In the genomic region with DNA sequence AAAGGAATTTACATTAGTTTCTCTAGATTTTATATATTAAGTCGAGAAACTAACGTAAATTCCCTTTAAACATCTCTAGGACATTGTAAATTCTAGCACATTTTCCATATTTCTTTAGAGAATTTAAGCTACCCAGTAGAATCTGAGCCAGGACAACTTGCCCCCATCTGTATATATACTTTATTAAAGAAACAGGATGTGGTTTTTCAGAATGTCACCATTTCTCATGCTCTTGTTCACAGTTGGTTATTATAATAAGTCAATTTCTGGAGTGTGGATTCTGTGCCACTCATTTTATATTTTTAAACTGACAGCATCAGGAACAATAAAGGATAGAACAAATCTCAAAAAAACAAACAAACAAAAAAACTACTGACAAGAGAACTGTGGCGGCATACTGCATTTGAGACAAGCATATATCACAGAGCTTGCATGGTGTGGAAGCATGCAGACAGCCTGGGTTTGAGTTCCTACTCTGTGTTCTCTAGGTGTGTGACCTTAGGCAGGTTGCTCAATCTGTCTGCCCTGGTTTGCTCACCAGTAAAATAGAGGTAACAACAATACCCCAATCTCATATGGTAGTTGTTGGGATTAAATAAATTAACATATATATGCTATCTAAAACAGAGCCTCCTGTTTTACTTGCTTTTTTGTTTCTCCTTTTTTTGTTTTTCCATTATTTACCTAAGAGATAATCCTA, we compare ENCODE assay signal across 14 cellular contexts.
A peak's percentile ranks its signal among the peaks of the same experiment; 100 is the strongest.
DNase-seq lines count a peak whose midpoint lies in the region; ATAC-seq and TF ChIP-seq lines count a peak whose summit lies in the region.
"Had no signal": no experiment of that assay in that cellular context is flagged by ENCODE, and none has a peak within 500 bp of the region (broad histone marks: within the 10 kb centered on the region; RNA-seq: fewer than 3 reads in every experiment).

No MANE protein-coding gene starts in this region.

- H2AFZ ChIP-seq in OCI-LY7 (ENCODE audit: low read length), result no peak overlapping the region

- H3K4me2 ChIP-seq in OCI-LY7 (ENCODE audit: low read length), result no peak overlapping the region

- H3K9me3 ChIP-seq in OCI-LY7 (ENCODE audit: low read length) (no peaks in the 10 kb centered on the region), Peyer's patch (no peaks in the 10 kb centered on the region)
- H3K9me3 ChIP-seq: gastroesophageal sphincter had no signal

- H3K4me1 ChIP-seq in OCI-LY7 (ENCODE audit: insufficient read depth, low read length, poor library complexity, severe bottlenecking) (peaks cover 11% of the 10 kb centered on the region), Peyer's patch (no peaks in the 10 kb centered on the region)

- no peak for TF ChIP-seq POLR2A in Peyer's patch (IDR thresholded peaks at IDR 0.05)

- DNase-seq in GM12865 (ENCODE audit: low read depth) (peak; percentile 10), OCI-LY7 (ENCODE audit: low spot score) (peak; percentile 13), left lobe of liver (ENCODE audit: low spot score) (no peak), Peyer's patch (no peak), T1000 (lab: John Stamatoyannopoulos, UW) (no peak), cortex of kidney (lab: John Stamatoyannopoulos, UW) (no peak)
- DNase-seq: activated CD4-positive, CD25-positive, alpha-beta regulatory T cell; activated naive CD4-positive, alpha-beta T cell treated with Interleukin-2 at 50 U/mL for 16 hours; Kasumi-1; NCI-H2227 treated with DMSO at 0.1 percent for 48 hours; Right ventricle myocardium superior had no signal

- no peaks in the 10 kb centered on the region for H4K20me1 ChIP-seq in OCI-LY7 (ENCODE audit: insufficient read depth, low read length)

- intact Hi-C loops in OCI-LY7 (cut with micrococcal nuclease; ENCODE audit: unreplicated experiment), result no loop called here

- no peak overlapping the region for H3K4me3 ChIP-seq in GM12865 (ENCODE audit: low read depth, low read length)
- H3K4me3 ChIP-seq in OCI-LY7 (ENCODE audit: low read depth, low read length, poor library complexity, severe bottlenecking), result no peak overlapping the region
- no peak overlapping the region for H3K4me3 ChIP-seq in Peyer's patch
- H3K4me3 ChIP-seq: gastroesophageal sphincter had no signal

- BruUV-seq in OCI-LY7 (replicated peaks; lab: Mats Ljungman, UMichigan), result no TSS peak

- no peaks in the 10 kb centered on the region for H3K27me3 ChIP-seq in Peyer's patch
- H3K27me3 ChIP-seq: gastroesophageal sphincter had no signal

- TF ChIP-seq CTCF in GM12865 (IDR thresholded peaks at IDR 0.05; ENCODE audit: insufficient read depth, low read depth, low read length, missing control alignments) (no peak), OCI-LY7 (conservative IDR thresholded peaks at IDR 0.05; ENCODE audit: low read length) (no peak), Peyer's patch (IDR thresholded peaks at IDR 0.05) (no peak)

- POLR2A ChIA-PET in OCI-LY7 (lab: Charles Lee), result interaction anchor here (0.5 to 0.6 kb wide), 2 partner anchors 24 to 967 kb away, joined by 3 read pairs; no protein-coding TSS in a partner anchor

- no peaks in the 10 kb centered on the region for H3K9me2 ChIP-seq in OCI-LY7 (ENCODE audit: insufficient read depth, low read length)

- H3K36me3 ChIP-seq in OCI-LY7 (ENCODE audit: insufficient read depth, low read length), result peaks cover 93% of the 10 kb centered on the region
- H3K36me3 ChIP-seq in Peyer's patch, result peaks cover 0 to 92% (median 0%) of the 10 kb centered on the region in 3 donors

- H3K27ac ChIP-seq in OCI-LY7 (ENCODE audit: low read depth, low read length, poor library complexity, severe bottlenecking) (no peak overlapping the region), Peyer's patch (no peak overlapping the region)
- H3K27ac ChIP-seq: gastroesophageal sphincter had no signal

- H3K79me2 ChIP-seq in OCI-LY7 (ENCODE audit: insufficient read depth, low read depth, low read length), result no peaks in the 10 kb centered on the region

- ATAC-seq in GM21447 (IDR thresholded peaks at IDR 0.05; ENCODE audit: unreplicated experiment) (peak; percentile 55), left lobe of liver (peak; percentile 70), GM21526 (IDR thresholded peaks at IDR 0.05; ENCODE audit: low FRiP score, unreplicated experiment) (no peak)
- ATAC-seq: gastroesophageal sphincter had no signal

- CTCF ChIA-PET in OCI-LY7 (lab: Charles Lee; ENCODE audit: unreplicated experiment), result no interaction called here

Comparison
In these comparisons a context has a peak if more than half of its experiments do, and no peak if none do; other contexts are left out.
1. DNase-seq: peak in GM12865 (single experiment) and OCI-LY7 (single experiment); none in left lobe of liver (single experiment), Peyer's patch (0 of 3), T1000 (single experiment) and cortex of kidney (single experiment).